ENCODE assay signal across 8 cellular contexts in genomic region chr16:87383522-87384161, GRCh38. TPM values are rescaled to one million over a fixed set of nuclear protein-coding genes. Genes with fewer than 3 reads are reported as not detected.
DNase-seq lines count a peak whose midpoint lies in the region; ATAC-seq, FAIRE-seq and TF ChIP-seq lines count a peak whose summit lies in the region.

Gene FBXO31 (minus strand): TSS chr16:87383776. CDS start chr16:87383744, 32 bp downstream.

- peak within 1 kb of the TSS; percentile 90 for H3K4me3 ChIP-seq in bronchial epithelial cell (ENCODE audit: low read depth, low read length)

- H3K9me3 Mint-ChIP-seq in WTC11 = peaks cover 5% of the 10 kb centered on the region

- peaks cover 38% of the 10 kb centered on the region for H3K4me1 Mint-ChIP-seq in WTC11

- POLR2A ChIA-PET in WTC11 (lab: Charles Lee) = interaction anchor here (0.6 to 2.3 kb wide), 7 partner anchors 9 to 86 kb away, joined by 3 to 9 read pairs (median 3); partner anchors contain the start of gene C16orf95

- DNase-seq in SIG-M5 treated with dmso at 0.1 percent for 504 hours (lab: John Stamatoyannopoulos, UW; ENCODE audit: unreplicated experiment) (peak; percentile 85), SIG-M5 (lab: John Stamatoyannopoulos, UW) (no peak), NCI-H2171 treated with DMSO at 0.1 percent for 48 hours (lab: John Stamatoyannopoulos, UW) (peak; percentile 89), WTC11 (ENCODE audit: low spot score) (peak; percentile 88), bronchial epithelial cell (ENCODE audit: low read depth) (peak; percentile 70), inferior parietal cortex (ENCODE audit: extremely low spot score) (peak; percentile 87)
- peak; percentile 87 to 89 for DNase-seq in stimulated activated CD4-positive, alpha-beta T cell treated with anti-CD3 and anti-CD28 coated beads, Interleukin-12 subunit alpha, Interleukin-12 subunit beta, amount 100 ng/mL, for 24 hours (ENCODE audit: low read depth in 2 of 2)

- no peaks in the 10 kb centered on the region for H3K27me3 Mint-ChIP-seq in WTC11 (ENCODE audit: low read depth)

- CTCF ChIA-PET in WTC11 (lab: Charles Lee) = interaction anchor here (0.7 to 2.1 kb wide), 12 partner anchors 9 to 253 kb away, joined by 3 to 19 read pairs (median 4); partner anchors contain the start of gene C16orf95

- H3K27ac Mint-ChIP-seq in WTC11 = peak within 1 kb of the TSS; percentile 94

- TF ChIP-seq CTCF in WTC11 (IDR thresholded peaks at IDR 0.05) = no peak
- TF ChIP-seq CTCF in bronchial epithelial cell (IDR thresholded peaks at IDR 0.05; ENCODE audit: insufficient read depth, low read length, severe bottlenecking) = no peak

- H3K4me3 Mint-ChIP-seq in WTC11 = peak within 1 kb of the TSS; percentile 80

- H3K36me3 Mint-ChIP-seq in WTC11 = peaks cover 10% of the 10 kb centered on the region

- no peak for FAIRE-seq in bronchial epithelial cell (lab: Jason Lieb, UNC)

- no peaks in the 10 kb centered on the region for H3K27me3 ChIP-seq in bronchial epithelial cell (ENCODE audit: control insufficient read depth, insufficient read depth, low read length)

- no peaks in the 10 kb centered on the region for H3K36me3 ChIP-seq in bronchial epithelial cell (ENCODE audit: control insufficient read depth, insufficient read depth, low read length)

- ATAC-seq in HG03039 (IDR thresholded peaks at IDR 0.05; ENCODE audit: unreplicated experiment) = peak; percentile 47
- ATAC-seq in WTC11 = peak; percentile 74

TF ChIP-seq in WTC11, 78 proteins besides CTCF, POLR2A, EP300 and RAD21 (continues in another document):
- no peak; the same call in 1 of the 2 replicates for TF ChIP-seq NR3C1 (CRISPR knock-in tag; conservative IDR thresholded peaks at IDR 0.05; ENCODE audit: low read depth)
- TF ChIP-seq USF1 (CRISPR knock-in tag; IDR thresholded peaks at IDR 0.05) = peak; percentile 38; the same call in 1 of the 2 replicates
- 0 out of 2 replicates have a peak, but pooled peaks have one; percentile 19 for TF ChIP-seq KAT7 (CRISPR knock-in tag; IDR thresholded peaks at IDR 0.05; ENCODE audit: borderline replicate concordance)
- TF ChIP-seq, protein P1, sequence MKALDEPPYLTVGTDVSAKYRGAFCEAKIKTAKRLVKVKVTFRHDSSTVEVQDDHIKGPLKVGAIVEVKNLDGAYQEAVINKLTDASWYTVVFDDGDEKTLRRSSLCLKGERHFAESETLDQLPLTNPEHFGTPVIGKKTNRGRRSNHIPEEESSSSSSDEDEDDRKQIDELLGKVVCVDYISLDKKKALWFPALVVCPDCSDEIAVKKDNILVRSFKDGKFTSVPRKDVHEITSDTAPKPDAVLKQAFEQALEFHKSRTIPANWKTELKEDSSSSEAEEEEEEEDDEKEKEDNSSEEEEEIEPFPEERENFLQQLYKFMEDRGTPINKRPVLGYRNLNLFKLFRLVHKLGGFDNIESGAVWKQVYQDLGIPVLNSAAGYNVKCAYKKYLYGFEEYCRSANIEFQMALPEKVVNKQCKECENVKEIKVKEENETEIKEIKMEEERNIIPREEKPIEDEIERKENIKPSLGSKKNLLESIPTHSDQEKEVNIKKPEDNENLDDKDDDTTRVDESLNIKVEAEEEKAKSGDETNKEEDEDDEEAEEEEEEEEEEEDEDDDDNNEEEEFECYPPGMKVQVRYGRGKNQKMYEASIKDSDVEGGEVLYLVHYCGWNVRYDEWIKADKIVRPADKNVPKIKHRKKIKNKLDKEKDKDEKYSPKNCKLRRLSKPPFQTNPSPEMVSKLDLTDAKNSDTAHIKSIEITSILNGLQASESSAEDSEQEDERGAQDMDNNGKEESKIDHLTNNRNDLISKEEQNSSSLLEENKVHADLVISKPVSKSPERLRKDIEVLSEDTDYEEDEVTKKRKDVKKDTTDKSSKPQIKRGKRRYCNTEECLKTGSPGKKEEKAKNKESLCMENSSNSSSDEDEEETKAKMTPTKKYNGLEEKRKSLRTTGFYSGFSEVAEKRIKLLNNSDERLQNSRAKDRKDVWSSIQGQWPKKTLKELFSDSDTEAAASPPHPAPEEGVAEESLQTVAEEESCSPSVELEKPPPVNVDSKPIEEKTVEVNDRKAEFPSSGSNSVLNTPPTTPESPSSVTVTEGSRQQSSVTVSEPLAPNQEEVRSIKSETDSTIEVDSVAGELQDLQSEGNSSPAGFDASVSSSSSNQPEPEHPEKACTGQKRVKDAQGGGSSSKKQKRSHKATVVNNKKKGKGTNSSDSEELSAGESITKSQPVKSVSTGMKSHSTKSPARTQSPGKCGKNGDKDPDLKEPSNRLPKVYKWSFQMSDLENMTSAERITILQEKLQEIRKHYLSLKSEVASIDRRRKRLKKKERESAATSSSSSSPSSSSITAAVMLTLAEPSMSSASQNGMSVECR (CRISPR knock-in tag; IDR thresholded peaks at IDR 0.05; ENCODE audit: borderline replicate concordance) = 0 out of 2 replicates have a peak, but pooled peaks have one; percentile 25
- peak; percentile 21; the same call in 1 of the 2 replicates for TF ChIP-seq ZNF423 (CRISPR knock-in tag; IDR thresholded peaks at IDR 0.05)
- TF ChIP-seq PRDM15 (CRISPR knock-in tag; IDR thresholded peaks at IDR 0.05) = no peak
- peak; percentile 38; the same call in 1 of the 2 replicates for TF ChIP-seq FOXP1 (CRISPR knock-in tag; IDR thresholded peaks at IDR 0.05; ENCODE audit: borderline replicate concordance)
- TF ChIP-seq ETV6 (CRISPR knock-in tag; IDR thresholded peaks at IDR 0.05) = peak; percentile 88; the same call in 1 of the 2 replicates
- TF ChIP-seq PRRX2 (CRISPR knock-in tag; IDR thresholded peaks at IDR 0.05) = peak; percentile 11; the same call in 1 of the 2 replicates
- peak; percentile 23; the same call in 1 of the 2 replicates for TF ChIP-seq ZBTB43 (CRISPR knock-in tag; IDR thresholded peaks at IDR 0.05)
- 0 out of 2 replicates have a peak, but pooled peaks have one; percentile 16 for TF ChIP-seq EMX1 (CRISPR knock-in tag; IDR thresholded peaks at IDR 0.05)
- TF ChIP-seq, protein P2, sequence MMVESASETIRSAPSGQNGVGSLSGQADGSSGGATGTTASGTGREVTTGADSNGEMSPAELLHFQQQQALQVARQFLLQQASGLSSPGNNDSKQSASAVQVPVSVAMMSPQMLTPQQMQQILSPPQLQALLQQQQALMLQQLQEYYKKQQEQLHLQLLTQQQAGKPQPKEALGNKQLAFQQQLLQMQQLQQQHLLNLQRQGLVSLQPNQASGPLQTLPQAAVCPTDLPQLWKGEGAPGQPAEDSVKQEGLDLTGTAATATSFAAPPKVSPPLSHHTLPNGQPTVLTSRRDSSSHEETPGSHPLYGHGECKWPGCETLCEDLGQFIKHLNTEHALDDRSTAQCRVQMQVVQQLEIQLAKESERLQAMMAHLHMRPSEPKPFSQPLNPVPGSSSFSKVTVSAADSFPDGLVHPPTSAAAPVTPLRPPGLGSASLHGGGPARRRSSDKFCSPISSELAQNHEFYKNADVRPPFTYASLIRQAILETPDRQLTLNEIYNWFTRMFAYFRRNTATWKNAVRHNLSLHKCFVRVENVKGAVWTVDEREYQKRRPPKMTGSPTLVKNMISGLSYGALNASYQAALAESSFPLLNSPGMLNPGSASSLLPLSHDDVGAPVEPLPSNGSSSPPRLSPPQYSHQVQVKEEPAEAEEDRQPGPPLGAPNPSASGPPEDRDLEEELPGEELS (CRISPR knock-in tag; IDR thresholded peaks at IDR 0.05) = peak; percentile 77; the same call in 1 of the 2 replicates
- peak; percentile 56 for TF ChIP-seq TEAD1 (CRISPR knock-in tag; IDR thresholded peaks at IDR 0.05)
- TF ChIP-seq SMAD3 (CRISPR knock-in tag; IDR thresholded peaks at IDR 0.05; ENCODE audit: borderline replicate concordance) = peak; percentile 88; the same call in 1 of the 2 replicates

RNA-seq across cellular contexts. Expression of gene FBXO31, which starts in this region (rescaled TPM):
- total RNA-seq in WTC11 (2021) (20.8 to 24.2 TPM (median 22.6 TPM) in 3 replicates), bronchial epithelial cell (22.9 and 24.7 TPM in 2 replicates)
